36 cellular contexts compared by ENCODE assay signal in genomic region chr6:109901976-109902375, GRCh38.
"Had no signal": no experiment of that assay in that cellular context is flagged by ENCODE, and none has a peak within 500 bp of the region (broad histone marks: within the 10 kb centered on the region; RNA-seq: fewer than 3 reads in every experiment).

No MANE protein-coding gene starts in this region.

- H3K9me3 ChIP-seq: ascending aorta, body of pancreas, breast epithelium had no signal

- H3K4me3 Mint-ChIP-seq: activated B cell treated with CpG ODN at 0.5 μM for 24 hours; activated CD4-positive, alpha-beta memory T cell treated with anti-CD3 and anti-CD28 coated beads for 36 hours; activated CD4-positive, alpha-beta T cell treated with anti-CD3 and anti-CD28 coated beads, Interleukin-2, amount 10 ng/mL, durations not matched to agents 24 days and 14 days; activated CD8-positive, alpha-beta T cell treated with anti-CD3 and anti-CD28 coated beads for 36 hours; activated naive CD4-positive, alpha-beta T cell treated with anti-CD3 and anti-CD28 coated beads, Interleukin-2, amount 10 ng/mL, durations not matched to agents 7 days and 5 days; activated naive CD4-positive, alpha-beta T cell treated with anti-CD3 and anti-CD28 coated beads, Interleukin-2, amount 50 U/mL, for 24 hours; activated naive CD8-positive, alpha-beta T cell; activated naive CD8-positive, alpha-beta T cell treated with anti-CD3 and anti-CD28 coated beads, Interleukin-2, amount 10 ng/mL, durations not matched to agents 7 days and 5 days; activated naive CD8-positive, alpha-beta T cell treated with anti-CD3 and anti-CD28 coated beads, Interleukin-2, amount 50 U/mL, for 24 hours; central memory CD8-positive, alpha-beta T cell; T-helper 1 cell treated with Interleukin-12 subunit alpha and Interleukin-12 subunit beta and Interleukin-4 antibody, amounts not matched to agents 30 μg/mL and 1 μg/mL, for 36 hours; T-helper 2 cell treated with Interferon-gamma antibody and Interleukin-4, amounts not matched to agents 5 μg/mL and 100 μg/mL, for 36 hours had no signal

- DNase-seq: activated B cell treated with CpG ODN at 0.5 μM for 24 hours; activated CD4-positive, alpha-beta memory T cell treated with anti-CD3 and anti-CD28 coated beads for 36 hours; activated CD4-positive, alpha-beta T cell treated with anti-CD3 and anti-CD28 coated beads for 4 hours; activated CD4-positive, alpha-beta T cell treated with anti-CD3 and anti-CD28 coated beads, Interleukin-2, amount 10 ng/mL, durations not matched to agents 24 days and 14 days; activated CD4-positive, alpha-beta T cell treated with anti-CD3 and anti-CD28 coated beads, Interleukin-2, amount 50 U/mL, for 1 hour; activated CD4-positive, alpha-beta T cell treated with anti-CD3 and anti-CD28 coated beads, Interleukin-2, amount 50 U/mL, for 4 hours; activated CD4-positive, CD25-positive, alpha-beta regulatory T cell treated with anti-CD3 and anti-CD28 coated beads, Interleukin-2, amount 50 U/mL, for 72 hours; activated CD8-positive, alpha-beta memory T cell treated with anti-CD3 and anti-CD28 coated beads, Interleukin-2, amount 50 U/mL, for 4 hours; activated CD8-positive, alpha-beta T cell treated with anti-CD3 and anti-CD28 coated beads for 36 hours; activated effector memory CD4-positive, alpha-beta T cell treated with Interleukin-2 at 50 U/mL for 16 hours; activated gamma-delta T cell; activated naive CD4-positive, alpha-beta T cell treated with anti-CD3 and anti-CD28 coated beads, Interleukin-2, amount 10 ng/mL, durations not matched to agents 7 days and 5 days; activated naive CD4-positive, alpha-beta T cell treated with Interleukin-2 at 50 U/mL for 16 hours; activated naive CD8-positive, alpha-beta T cell treated with anti-CD3 and anti-CD28 coated beads, Interleukin-2, amount 10 ng/mL, durations not matched to agents 7 days and 5 days; activated naive CD8-positive, alpha-beta T cell treated with anti-CD3 and anti-CD28 coated beads, Interleukin-2, amount 50 U/mL, for 24 hours; activated T-cell treated with anti-CD3 and anti-CD28 coated beads for 4 hours; activated T-cell treated with anti-CD3 and anti-CD28 coated beads, Interleukin-2, amount 50 U/mL, for 1 hour; activated T-cell treated with anti-CD3 and anti-CD28 coated beads, Interleukin-2, amount 50 U/mL, for 48 hours; amygdala; anterior cingulate cortex; body of pancreas; brain microvascular endothelial cell; SW 1271; T-helper 1 cell; T-helper 2 cell; T-helper 9 cell had no signal

- H3K27ac ChIP-seq: ascending aorta, body of pancreas, brain microvascular endothelial cell, breast epithelium, VCaP had no signal

- H3K4me1 Mint-ChIP-seq: activated CD4-positive, alpha-beta T cell treated with anti-CD3 and anti-CD28 coated beads, Interleukin-2, amount 10 ng/mL, durations not matched to agents 24 days and 14 days; activated naive CD4-positive, alpha-beta T cell treated with anti-CD3 and anti-CD28 coated beads, Interleukin-2, amount 10 ng/mL, durations not matched to agents 7 days and 5 days; activated naive CD4-positive, alpha-beta T cell treated with anti-CD3 and anti-CD28 coated beads, Interleukin-2, amount 50 U/mL, for 24 hours; activated naive CD8-positive, alpha-beta T cell treated with anti-CD3 and anti-CD28 coated beads, Interleukin-2, amount 10 ng/mL, durations not matched to agents 7 days and 5 days; activated naive CD8-positive, alpha-beta T cell treated with anti-CD3 and anti-CD28 coated beads, Interleukin-2, amount 50 U/mL, for 24 hours; central memory CD8-positive, alpha-beta T cell had no signal

- H3K36me3 Mint-ChIP-seq: activated CD4-positive, alpha-beta memory T cell treated with anti-CD3 and anti-CD28 coated beads for 36 hours; activated naive CD4-positive, alpha-beta T cell treated with anti-CD3 and anti-CD28 coated beads, Interleukin-2, amount 10 ng/mL, durations not matched to agents 7 days and 5 days; activated naive CD4-positive, alpha-beta T cell treated with anti-CD3 and anti-CD28 coated beads, Interleukin-2, amount 50 U/mL, for 24 hours; activated naive CD8-positive, alpha-beta T cell; activated naive CD8-positive, alpha-beta T cell treated with anti-CD3 and anti-CD28 coated beads, Interleukin-2, amount 10 ng/mL, durations not matched to agents 7 days and 5 days had no signal

- H3K4me1 ChIP-seq: body of pancreas, breast epithelium had no signal

- H3K4me3 ChIP-seq: ascending aorta, body of pancreas, breast epithelium had no signal

- H3K27me3 ChIP-seq: ascending aorta, body of pancreas, brain microvascular endothelial cell, breast epithelium had no signal

- H3K36me3 ChIP-seq: ascending aorta, brain microvascular endothelial cell, breast epithelium had no signal

- H3K9me3 Mint-ChIP-seq: activated B cell treated with CpG ODN at 0.5 μM for 24 hours; activated CD4-positive, alpha-beta memory T cell treated with anti-CD3 and anti-CD28 coated beads for 36 hours; activated CD4-positive, alpha-beta T cell treated with anti-CD3 and anti-CD28 coated beads, Interleukin-2, amount 10 ng/mL, durations not matched to agents 24 days and 14 days; activated CD8-positive, alpha-beta T cell treated with anti-CD3 and anti-CD28 coated beads for 36 hours; activated naive CD4-positive, alpha-beta T cell treated with anti-CD3 and anti-CD28 coated beads, Interleukin-2, amount 10 ng/mL, durations not matched to agents 7 days and 5 days; activated naive CD4-positive, alpha-beta T cell treated with anti-CD3 and anti-CD28 coated beads, Interleukin-2, amount 50 U/mL, for 24 hours; activated naive CD8-positive, alpha-beta T cell treated with anti-CD3 and anti-CD28 coated beads, Interleukin-2, amount 10 ng/mL, durations not matched to agents 7 days and 5 days; activated naive CD8-positive, alpha-beta T cell treated with anti-CD3 and anti-CD28 coated beads, Interleukin-2, amount 50 U/mL, for 24 hours; activated T-helper 2 cell treated with anti-CD3 and anti-CD28 coated beads, Interferon-gamma antibody, Interleukin-2, Interleukin-4, amounts not matched to agents 10 μg/mL and 5 μg/mL and 100 μg/mL, durations not matched to agents 14 hours and 24 hours and 36 hours; central memory CD8-positive, alpha-beta T cell; T-helper 1 cell treated with Interleukin-12 subunit alpha and Interleukin-12 subunit beta and Interleukin-4 antibody, amounts not matched to agents 30 μg/mL and 1 μg/mL, for 36 hours; T-helper 2 cell treated with Interferon-gamma antibody and Interleukin-4, amounts not matched to agents 5 μg/mL and 100 μg/mL, for 36 hours had no signal

- FAIRE-seq: TTC549 had no signal

- ATAC-seq: activated CD8-positive, alpha-beta T cell treated with anti-CD3 and anti-CD28 coated beads for 36 hours; activated naive CD8-positive, alpha-beta T cell treated with anti-CD3 and anti-CD28 coated beads, Interleukin-2, amount 50 U/mL, for 24 hours; body of pancreas had no signal

- H3K27ac Mint-ChIP-seq: activated B cell treated with CpG ODN at 0.5 μM for 24 hours; activated CD4-positive, alpha-beta memory T cell treated with anti-CD3 and anti-CD28 coated beads for 36 hours; activated CD4-positive, alpha-beta T cell treated with anti-CD3 and anti-CD28 coated beads, Interleukin-2, amount 10 ng/mL, durations not matched to agents 24 days and 14 days; activated CD8-positive, alpha-beta T cell treated with anti-CD3 and anti-CD28 coated beads for 36 hours; activated naive CD4-positive, alpha-beta T cell treated with anti-CD3 and anti-CD28 coated beads, Interleukin-2, amount 10 ng/mL, durations not matched to agents 7 days and 5 days; activated naive CD4-positive, alpha-beta T cell treated with anti-CD3 and anti-CD28 coated beads, Interleukin-2, amount 50 U/mL, for 24 hours; activated naive CD8-positive, alpha-beta T cell; activated naive CD8-positive, alpha-beta T cell treated with anti-CD3 and anti-CD28 coated beads, Interleukin-2, amount 10 ng/mL, durations not matched to agents 7 days and 5 days; activated naive CD8-positive, alpha-beta T cell treated with anti-CD3 and anti-CD28 coated beads, Interleukin-2, amount 50 U/mL, for 24 hours; activated T-helper 2 cell treated with anti-CD3 and anti-CD28 coated beads, Interferon-gamma antibody, Interleukin-2, Interleukin-4, amounts not matched to agents 10 μg/mL and 5 μg/mL and 100 μg/mL, durations not matched to agents 14 hours and 24 hours and 36 hours; T-helper 1 cell treated with Interleukin-12 subunit alpha and Interleukin-12 subunit beta and Interleukin-4 antibody, amounts not matched to agents 30 μg/mL and 1 μg/mL, for 36 hours; T-helper 2 cell treated with Interferon-gamma antibody and Interleukin-4, amounts not matched to agents 5 μg/mL and 100 μg/mL, for 36 hours had no signal
